In genomic region chr17:52648995-52649394, GRCh38 we compare ENCODE assay signal across 30 cellular contexts.
DNase-seq lines count a peak whose midpoint lies in the region; ATAC-seq lines count a peak whose summit lies in the region.
"Had no signal": no experiment of that assay in that cellular context is flagged by ENCODE, and none has a peak within 500 bp of the region (broad histone marks: within the 10 kb centered on the region; RNA-seq: fewer than 3 reads in every experiment).

No MANE protein-coding gene starts in this region.

- DNase-seq in DMS153 (lab: John Stamatoyannopoulos, UW) (peak; percentile 94), NCI-H774 (lab: John Stamatoyannopoulos, UW) (peak; percentile 62), kidney tubule cell (ENCODE audit: low spot score) (peak; percentile 6), dedifferentiated amniotic fluid mesenchymal stem cell (ENCODE audit: extremely low spot score) (no peak)
- peak; percentile 50 for DNase-seq in Jurkat, Clone E6-1 (ENCODE audit: low read depth, low spot score)
- DNase-seq: activated CD4-positive, alpha-beta T cell treated with anti-CD3 and anti-CD28 coated beads for 48 hours; activated CD8-positive, alpha-beta memory T cell treated with anti-CD3 and anti-CD28 coated beads for 24 hours; activated effector memory CD4-positive, alpha-beta T cell treated with anti-CD3 and anti-CD28 coated beads, Interleukin-2, amount 50 U/mL, for 16 hours; activated naive CD8-positive, alpha-beta T cell treated with anti-CD3 and anti-CD28 coated beads for 36 hours; cortex of kidney; esophagus squamous epithelium; left lung; mesendoderm; NCI-H1105 treated with DMSO at 0.1 percent for 48 hours; NCI-H2171; NCI-H526 treated with DMSO at 0.1 percent for 48 hours; posterior cingulate gyrus; right lobe of liver; SK-N-SH; stimulated activated CD4-positive, alpha-beta T cell treated with anti-CD3 and anti-CD28 coated beads, Interleukin-12 subunit alpha, Interleukin-12 subunit beta, amount 100 ng/mL, for 4 hours; stimulated activated CD4-positive, alpha-beta T cell treated with anti-CD3 and anti-CD28 coated beads, Interleukin-4, amount 100 ng/mL, for 1 hour; substantia nigra; T-helper 17 cell; upper lobe of right lung had no signal

- no peak overlapping the region for H3K4me3 ChIP-seq in Jurkat, Clone E6-1 (ENCODE audit: low read length)
- H3K4me3 ChIP-seq: ascending aorta, BLaER1, esophagus squamous epithelium, left lung, right lobe of liver, upper lobe of right lung had no signal

- ATAC-seq in HG03469 (IDR thresholded peaks at IDR 0.05; ENCODE audit: unreplicated experiment): no peak
- ATAC-seq in HG03097 (IDR thresholded peaks at IDR 0.05; ENCODE audit: low FRiP score, unreplicated experiment): no peak
- ATAC-seq in GM19324 (IDR thresholded peaks at IDR 0.05; ENCODE audit: low FRiP score, unreplicated experiment): no peak
- ATAC-seq: left lung; right lobe of liver; stimulated activated effector memory CD8-positive, alpha-beta T cell treated with anti-CD3 and anti-CD28 coated beads, Interleukin-12 subunit alpha, Interleukin-12 subunit beta, amount 100 ng/mL, for 72 hours; T-helper 17 cell; upper lobe of right lung had no signal
